9 cellular contexts compared by ENCODE assay signal in the genomic region with DNA sequence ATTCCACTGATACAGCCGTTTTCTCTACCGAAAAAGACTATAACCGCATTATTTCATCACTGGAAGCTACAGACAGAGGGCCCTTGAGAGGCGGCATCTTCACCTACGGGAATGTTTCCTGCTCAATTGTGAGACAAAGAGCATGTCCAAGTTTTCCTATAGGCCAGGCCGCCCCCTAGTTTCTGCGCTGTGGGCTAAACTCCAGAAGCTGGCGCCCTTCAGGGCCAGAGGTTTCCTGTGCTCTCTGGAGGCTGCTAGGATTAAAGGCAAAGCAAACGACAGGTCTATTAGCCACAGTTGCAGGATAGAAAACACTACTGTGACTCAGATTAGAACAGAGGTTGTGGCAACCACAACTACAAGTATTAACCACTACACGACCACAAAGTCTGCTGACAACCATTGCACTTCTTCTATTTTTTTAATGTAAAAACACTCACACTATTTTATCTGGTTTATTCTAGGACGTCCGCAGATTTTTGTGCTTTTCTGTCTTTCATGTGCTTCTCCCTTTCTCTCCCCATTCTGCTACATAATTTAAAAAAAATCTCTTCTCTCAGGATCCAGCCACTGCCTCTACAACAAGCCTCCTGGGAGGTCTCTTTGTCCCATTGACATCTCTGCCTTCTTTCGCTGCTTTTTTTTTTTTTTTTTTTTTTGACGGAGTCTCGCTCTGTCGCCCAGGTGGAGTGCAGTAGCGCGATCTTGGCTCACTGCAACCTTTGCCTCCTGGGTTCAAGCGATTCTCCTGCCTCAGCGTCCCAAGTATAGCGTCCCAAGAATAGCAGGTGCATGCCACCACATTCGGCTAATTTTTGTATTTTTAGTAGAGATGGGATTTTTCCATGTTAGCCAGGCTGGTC. TPM values are rescaled to one million over a fixed set of nuclear protein-coding genes. Genes with fewer than 3 reads are reported as not detected.
DNase-seq lines count a peak whose midpoint lies in the region; ATAC-seq and TF ChIP-seq lines count a peak whose summit lies in the region.
"Not testable (repeated sequence)": the region's sequence is repeated elsewhere in the genome, so short reads cannot be mapped to it uniquely, and the experiment has no call there.
"Had no signal": no experiment of that assay in that cellular context is flagged by ENCODE, and none has a peak within 500 bp of the region (broad histone marks: within the 10 kb centered on the region; RNA-seq: fewer than 3 reads in every experiment).

No MANE protein-coding gene starts in this region.

- ATAC-seq in GM18907 (IDR thresholded peaks at IDR 0.05; ENCODE audit: unreplicated experiment) = peak; percentile 44
- ATAC-seq in stimulated activated effector memory CD8-positive, alpha-beta T cell treated with anti-CD3 and anti-CD28 coated beads, Interleukin-12 subunit alpha, Interleukin-12 subunit beta, amount 100 ng/mL, for 72 hours = peak; percentile 86

- peak in 3 of 5 donors; percentile 27 to 64 (median 50) for DNase-seq in CD4-positive, alpha-beta memory T cell
- peak; percentile 14 for DNase-seq in RKO (ENCODE audit: low spot score)
- DNase-seq in activated CD4-positive, alpha-beta T cell treated with anti-CD3 and anti-CD28 coated beads, Interleukin-2, amount 10 ng/mL, durations not matched to agents 7 days and 5 days = peak; percentile 24
- peak; percentile 8 for DNase-seq in amniotic epithelial cell (ENCODE audit: low read depth)
- DNase-seq in iPS-NIHi7 (ENCODE audit: extremely low spot score) = peak; percentile 7
- not testable (repeated sequence) for DNase-seq in stimulated activated effector memory CD8-positive, alpha-beta T cell treated with anti-CD3 and anti-CD28 coated beads, Interleukin-12 subunit alpha, Interleukin-12 subunit beta, amount 100 ng/mL, for 72 hours (ENCODE audit: low spot score in 2 of 2)

- H3K4me3 Mint-ChIP-seq in CD4-positive, alpha-beta memory T cell = peak overlapping the region in 5 of 8 donors; percentile 13 to 65 (median 29)
- not testable (repeated sequence) for H3K4me3 Mint-ChIP-seq in activated CD4-positive, alpha-beta T cell treated with anti-CD3 and anti-CD28 coated beads, Interleukin-2, amount 10 ng/mL, durations not matched to agents 7 days and 5 days
- H3K4me3 Mint-ChIP-seq in stimulated activated effector memory CD8-positive, alpha-beta T cell treated with anti-CD3 and anti-CD28 coated beads, Interleukin-12 subunit alpha, Interleukin-12 subunit beta, amount 100 ng/mL, for 72 hours = peak overlapping the region; percentile 18

- CTCF ChIA-PET in CD4-positive, alpha-beta memory T cell (lab: Charles Lee; ENCODE audit: partially characterized antibody); activated CD4-positive, alpha-beta T cell treated with anti-CD3 and anti-CD28 coated beads, Interleukin-2, amount 10 ng/mL, durations not matched to agents 7 days and 5 days (lab: Charles Lee): not testable (repeated sequence)

- H3K9ac ChIP-seq in KMS-11 = peak overlapping the region; percentile 38; the same call in 1 of the 2 replicates

- peaks cover 15% of the 10 kb centered on the region for H3K4me1 ChIP-seq in CD4-positive, alpha-beta memory T cell (ENCODE audit: insufficient read depth, low read length)
- peaks cover 28% of the 10 kb centered on the region for H3K4me1 ChIP-seq in KMS-11 (ENCODE audit: low read depth, poor library complexity, severe bottlenecking)

- H2AFZ ChIP-seq in KMS-11 (ENCODE audit: low read depth) = peak overlapping the region; percentile 62; the same call in 1 of the 2 replicates

- H3K9me3 ChIP-seq in CD4-positive, alpha-beta memory T cell (ENCODE audit: control insufficient read depth in 1 of 2, low read length in 2 of 2) = not testable (repeated sequence)

- not testable (repeated sequence) for H3K4me3 ChIP-seq in CD4-positive, alpha-beta memory T cell (ENCODE audit: low read length in 2 of 2)
- peak overlapping the region; percentile 7 for H3K4me3 ChIP-seq in KMS-11 (IDR thresholded peaks at IDR 0.05; ENCODE audit: insufficient read depth, low read depth, low read length)

- H3K27me3 ChIP-seq in CD4-positive, alpha-beta memory T cell (ENCODE audit: insufficient read depth, low read length); KMS-11 (ENCODE audit: insufficient read depth, low read depth): not testable (repeated sequence)

- not testable (repeated sequence) for H3K27ac ChIP-seq in CD4-positive, alpha-beta memory T cell (ENCODE audit: low read depth, low read length)
- H3K27ac ChIP-seq in KMS-11 = peak overlapping the region; percentile 76

- peak overlapping the region; percentile 71 for H3K4me2 ChIP-seq in KMS-11

- not testable (repeated sequence) for TF ChIP-seq CTCF in KMS-11 (conservative IDR thresholded peaks at IDR 0.05; ENCODE audit: low read depth, low read length)

- H3K27me3 Mint-ChIP-seq in CD4-positive, alpha-beta memory T cell = not testable (repeated sequence)
- peaks cover 42% of the 10 kb centered on the region for H3K27me3 Mint-ChIP-seq in activated CD4-positive, alpha-beta T cell treated with anti-CD3 and anti-CD28 coated beads, Interleukin-2, amount 10 ng/mL, durations not matched to agents 7 days and 5 days

- peaks cover 13 to 26% (median 15%) of the 10 kb centered on the region in 4 donors for H3K4me1 Mint-ChIP-seq in CD4-positive, alpha-beta memory T cell
- H3K4me1 Mint-ChIP-seq in activated CD4-positive, alpha-beta T cell treated with anti-CD3 and anti-CD28 coated beads, Interleukin-2, amount 10 ng/mL, durations not matched to agents 7 days and 5 days = peaks cover 18% of the 10 kb centered on the region
- H3K4me1 Mint-ChIP-seq in stimulated activated effector memory CD8-positive, alpha-beta T cell treated with anti-CD3 and anti-CD28 coated beads, Interleukin-12 subunit alpha, Interleukin-12 subunit beta, amount 100 ng/mL, for 72 hours = peaks cover 19% of the 10 kb centered on the region

- peak overlapping the region in 3 of 7 donors; percentile 29 to 96 (median 63) for H3K27ac Mint-ChIP-seq in CD4-positive, alpha-beta memory T cell
- H3K27ac Mint-ChIP-seq in activated CD4-positive, alpha-beta T cell treated with anti-CD3 and anti-CD28 coated beads, Interleukin-2, amount 10 ng/mL, durations not matched to agents 7 days and 5 days = peak overlapping the region; percentile 3
- peak overlapping the region; percentile 99 for H3K27ac Mint-ChIP-seq in stimulated activated effector memory CD8-positive, alpha-beta T cell treated with anti-CD3 and anti-CD28 coated beads, Interleukin-12 subunit alpha, Interleukin-12 subunit beta, amount 100 ng/mL, for 72 hours

- POLR2A ChIA-PET in CD4-positive, alpha-beta memory T cell (lab: Charles Lee; ENCODE audit: partially characterized antibody); activated CD4-positive, alpha-beta T cell treated with anti-CD3 and anti-CD28 coated beads, Interleukin-2, amount 10 ng/mL, durations not matched to agents 7 days and 5 days (lab: Charles Lee): not testable (repeated sequence)

- not testable (repeated sequence) for H3K36me3 ChIP-seq in CD4-positive, alpha-beta memory T cell (ENCODE audit: insufficient read depth, low read length); KMS-11 (ENCODE audit: insufficient read depth)

- intact Hi-C loops in CD4-positive, alpha-beta memory T cell (cut with micrococcal nuclease) = not testable (repeated sequence)

- H3K9me3 Mint-ChIP-seq in CD4-positive, alpha-beta memory T cell; activated CD4-positive, alpha-beta T cell treated with anti-CD3 and anti-CD28 coated beads, Interleukin-2, amount 10 ng/mL, durations not matched to agents 7 days and 5 days; stimulated activated effector memory CD8-positive, alpha-beta T cell treated with anti-CD3 and anti-CD28 coated beads, Interleukin-12 subunit alpha, Interleukin-12 subunit beta, amount 100 ng/mL, for 72 hours: not testable (repeated sequence)

- not testable (repeated sequence) for H3K79me2 ChIP-seq in KMS-11 (ENCODE audit: insufficient read depth, low read depth)

- H3K36me3 Mint-ChIP-seq in CD4-positive, alpha-beta memory T cell; activated CD4-positive, alpha-beta T cell treated with anti-CD3 and anti-CD28 coated beads, Interleukin-2, amount 10 ng/mL, durations not matched to agents 7 days and 5 days (ENCODE audit: low read depth): not testable (repeated sequence)
- peaks cover 21% of the 10 kb centered on the region for H3K36me3 Mint-ChIP-seq in stimulated activated effector memory CD8-positive, alpha-beta T cell treated with anti-CD3 and anti-CD28 coated beads, Interleukin-12 subunit alpha, Interleukin-12 subunit beta, amount 100 ng/mL, for 72 hours

- H4K20me1 ChIP-seq in KMS-11 (ENCODE audit: insufficient read depth) = not testable (repeated sequence)

RNA-seq across cellular contexts. Expression of a gene that starts 10.1 kb away (rescaled TPM):
- 1,000 to 10,000 TPM; 3,010 to 3,866 TPM for total RNA-seq in CD4-positive, alpha-beta memory T cell
- polyA plus RNA-seq in CD4-positive, alpha-beta memory T cell = not detected
- 1,000 to 10,000 TPM; 2,316 to 2,477 TPM for total RNA-seq in activated CD4-positive, alpha-beta T cell treated with anti-CD3 and anti-CD28 coated beads, Interleukin-2, amount 10 ng/mL, durations not matched to agents 7 days and 5 days
- polyA plus RNA-seq: cardiac muscle cell had no signal
